34 cellular contexts compared by ENCODE assay signal in the genomic region with DNA sequence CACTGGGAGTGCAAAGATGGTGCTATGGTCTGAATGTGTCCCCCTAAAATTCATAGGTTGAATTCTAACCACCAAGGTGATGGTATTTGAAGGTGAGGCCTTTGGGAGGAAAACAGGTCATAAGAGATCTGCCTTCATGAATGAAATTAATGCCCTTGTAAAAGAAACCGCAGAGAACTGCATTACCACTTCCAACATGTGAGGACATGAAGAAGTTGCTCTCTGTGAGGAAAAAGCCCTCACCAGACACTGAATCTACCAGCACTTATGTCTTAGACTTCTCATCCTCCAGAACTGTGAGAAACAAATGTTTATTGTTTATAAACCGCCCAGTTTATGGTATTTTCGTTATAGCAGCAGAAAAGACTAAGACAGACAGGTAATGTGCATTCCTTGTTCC.
"Had no signal": no experiment of that assay in that cellular context is flagged by ENCODE, and none has a peak within 500 bp of the region (broad histone marks: within the 10 kb centered on the region; RNA-seq: fewer than 3 reads in every experiment).

No MANE protein-coding gene starts in this region.

- H3K27me3 Mint-ChIP-seq: activated B cell treated with CpG ODN at 0.5 μM for 24 hours; activated CD8-positive, alpha-beta T cell treated with anti-CD3 and anti-CD28 coated beads for 36 hours had no signal

- H3K4me3 ChIP-seq: cardiac muscle cell, colonic mucosa, esophagus muscularis mucosa had no signal

- H3K9me3 ChIP-seq: colonic mucosa had no signal

- H3K36me3 Mint-ChIP-seq: activated naive CD8-positive, alpha-beta T cell had no signal

- H3K4me1 ChIP-seq: colonic mucosa, esophagus muscularis mucosa had no signal

- FAIRE-seq: astrocyte, endometrium, endothelial cell of umbilical vein, frontal cortex had no signal

- H3K27ac Mint-ChIP-seq: activated B cell treated with CpG ODN at 0.5 μM for 24 hours; activated CD8-positive, alpha-beta T cell treated with anti-CD3 and anti-CD28 coated beads for 36 hours; activated naive CD8-positive, alpha-beta T cell; activated T-helper 17 cell treated with anti-CD3 and anti-CD28 coated beads, Interleukin-2, amount 50 U/mL, for 72 hours; T-helper 17 cell; T-helper 2 cell treated with Interferon-gamma antibody and Interleukin-4, amounts not matched to agents 5 μg/mL and 100 μg/mL, for 36 hours had no signal

- H3K27ac ChIP-seq: brain microvascular endothelial cell, cardiac muscle cell, colonic mucosa, esophagus muscularis mucosa, WERI-Rb-1 had no signal

- H3K9me3 Mint-ChIP-seq: activated CD8-positive, alpha-beta T cell treated with anti-CD3 and anti-CD28 coated beads for 36 hours; activated T-cell treated with anti-CD3 and anti-CD28 coated beads, Interleukin-2, amount 50 U/mL, for 4 hours; activated T-helper 17 cell treated with anti-CD3 and anti-CD28 coated beads, Interleukin-2, amount 50 U/mL, for 72 hours; T-helper 2 cell treated with Interferon-gamma antibody and Interleukin-4, amounts not matched to agents 5 μg/mL and 100 μg/mL, for 36 hours had no signal

- H3K4me1 Mint-ChIP-seq: activated B cell treated with CpG ODN at 0.5 μM for 24 hours; activated T-helper 17 cell treated with anti-CD3 and anti-CD28 coated beads, Interleukin-2, amount 50 U/mL, for 72 hours; T-helper 17 cell had no signal

- H3K4me3 Mint-ChIP-seq: activated B cell treated with CpG ODN at 0.5 μM for 24 hours; activated CD8-positive, alpha-beta T cell treated with anti-CD3 and anti-CD28 coated beads for 36 hours; activated naive CD8-positive, alpha-beta T cell; activated T-cell treated with anti-CD3 and anti-CD28 coated beads, Interleukin-2, amount 50 U/mL, for 4 hours; activated T-helper 17 cell treated with anti-CD3 and anti-CD28 coated beads, Interleukin-2, amount 50 U/mL, for 72 hours; T-helper 17 cell; T-helper 2 cell treated with Interferon-gamma antibody and Interleukin-4, amounts not matched to agents 5 μg/mL and 100 μg/mL, for 36 hours had no signal

- DNase-seq: activated B cell treated with CpG ODN at 0.5 μM for 24 hours; activated CD4-positive, alpha-beta T cell treated with anti-CD3 and anti-CD28 coated beads for 48 hours; activated CD4-positive, alpha-beta T cell treated with anti-CD3 and anti-CD28 coated beads, Interleukin-2, amount 50 U/mL, for 1 hour; activated CD4-positive, alpha-beta T cell treated with anti-CD3 and anti-CD28 coated beads, Interleukin-2, amount 50 U/mL, for 48 hours; activated CD8-positive, alpha-beta memory T cell treated with anti-CD3 and anti-CD28 coated beads for 24 hours; activated CD8-positive, alpha-beta T cell treated with anti-CD3 and anti-CD28 coated beads for 36 hours; activated effector memory CD4-positive, alpha-beta T cell treated with Interleukin-2 at 50 U/mL for 16 hours; activated gamma-delta T cell treated with Interleukin-2 at 50 U/mL for 16 hours; activated naive CD4-positive, alpha-beta T cell treated with anti-CD3 and anti-CD28 coated beads, Interleukin-2, amount 50 U/mL, for 16 hours; activated naive CD4-positive, alpha-beta T cell treated with Interleukin-2 at 50 U/mL for 16 hours; activated T-cell treated with anti-CD3 and anti-CD28 coated beads, Interleukin-2, amount 50 U/mL, for 4 hours; amniotic stem cell; anterior cingulate cortex; brain microvascular endothelial cell; central memory CD4-positive, alpha-beta T cell; cerebellar nuclear complex; colonic mucosa; effector CD8-positive, alpha-beta T cell; erythroblast; head of caudate nucleus; T-helper 1 cell; T-helper 17 cell; T1000; WERI-Rb-1 had no signal

- ATAC-seq: activated CD4-positive, CD25-positive, alpha-beta regulatory T cell treated with anti-CD3 and anti-CD28 coated beads, Interleukin-2, amount 50 U/mL, for 24 hours; activated CD8-positive, alpha-beta T cell treated with anti-CD3 and anti-CD28 coated beads for 36 hours; activated T-cell treated with anti-CD3 and anti-CD28 coated beads, Interleukin-2, amount 50 U/mL, for 4 hours; activated T-helper 17 cell treated with anti-CD3 and anti-CD28 coated beads, Interleukin-2, amount 50 U/mL, for 72 hours; T-helper 17 cell had no signal

- H3K36me3 ChIP-seq: brain microvascular endothelial cell, cardiac muscle cell, colonic mucosa, esophagus muscularis mucosa, WERI-Rb-1 had no signal

- H3K27me3 ChIP-seq: brain microvascular endothelial cell, cardiac muscle cell, colonic mucosa, esophagus muscularis mucosa had no signal
